38 cellular contexts compared by ENCODE assay signal in the genomic region with DNA sequence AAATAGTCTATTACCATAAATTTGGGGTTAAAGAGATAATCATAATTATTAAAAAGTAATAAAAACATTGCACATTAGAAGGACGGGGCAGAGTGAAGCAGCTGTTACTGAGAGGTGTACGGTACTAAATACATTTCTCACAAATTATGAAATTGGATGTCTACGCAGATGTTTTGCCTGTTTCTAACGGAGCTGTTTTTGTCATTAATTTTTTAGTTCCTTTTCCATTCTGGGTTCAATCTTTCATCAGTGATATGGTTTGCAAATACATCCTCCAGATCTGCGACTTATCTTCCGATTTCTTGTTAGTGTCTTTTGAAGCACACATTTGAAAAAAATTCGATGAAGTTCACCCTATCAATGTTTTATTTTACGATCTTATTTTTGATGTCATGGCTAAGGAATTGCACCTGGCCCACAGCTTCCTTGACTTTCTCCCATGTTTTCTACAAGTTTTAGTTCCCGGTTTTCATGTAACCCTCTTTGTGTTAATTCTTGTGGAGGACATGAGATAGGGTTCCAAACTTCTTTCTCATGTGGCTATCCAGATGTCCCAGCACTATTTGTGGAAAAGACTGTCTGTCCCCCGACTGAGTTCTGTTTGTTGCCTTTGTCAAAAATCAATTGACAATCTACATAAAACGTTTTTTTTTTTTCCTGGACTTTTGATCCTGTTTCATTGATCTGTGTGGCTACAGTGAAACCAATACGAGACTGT. TPM values are rescaled to one million over a fixed set of nuclear protein-coding genes. Genes with fewer than 3 reads are reported as not detected.
"Had no signal": no experiment of that assay in that cellular context is flagged by ENCODE, and none has a peak within 500 bp of the region (broad histone marks: within the 10 kb centered on the region; RNA-seq: fewer than 3 reads in every experiment).

No MANE protein-coding gene starts in this region.

- H3K36me3 Mint-ChIP-seq: activated CD4-positive, alpha-beta memory T cell treated with anti-CD3 and anti-CD28 coated beads for 36 hours; activated naive CD8-positive, alpha-beta T cell treated with anti-CD3 and anti-CD28 coated beads for 36 hours had no signal

- H3K9me3 Mint-ChIP-seq: activated B cell treated with CpG ODN at 0.5 μM for 24 hours; activated CD4-positive, alpha-beta memory T cell treated with anti-CD3 and anti-CD28 coated beads for 36 hours; activated naive CD4-positive, alpha-beta T cell treated with anti-CD3 and anti-CD28 coated beads for 36 hours; activated naive CD8-positive, alpha-beta T cell treated with anti-CD3 and anti-CD28 coated beads for 36 hours; activated T-cell treated with anti-CD3 and anti-CD28 coated beads, Interleukin-2, amount 50 U/mL, for 4 hours; activated T-helper 1 cell treated with anti-CD3 and anti-CD28 coated beads, Interleukin-12 subunit alpha, Interleukin-12 subunit beta, Interleukin-2, Interleukin-4 antibody, amounts not matched to agents 30 ng/mL and 10 ng/mL and 1 ng/mL, durations not matched to agents 14 hours and 24 hours and 36 hours had no signal

- H3K27me3 ChIP-seq: Peyer's patch had no signal

- H3K27ac ChIP-seq: brain microvascular endothelial cell, Peyer's patch, VCaP had no signal

- H3K4me1 Mint-ChIP-seq: activated B cell treated with CpG ODN at 0.5 μM for 24 hours; activated naive CD8-positive, alpha-beta T cell treated with anti-CD3 and anti-CD28 coated beads for 36 hours had no signal

- H3K4me3 ChIP-seq: MG63, Peyer's patch had no signal

- H3K27ac Mint-ChIP-seq: activated B cell treated with CpG ODN at 0.5 μM for 24 hours; activated CD4-positive, alpha-beta memory T cell treated with anti-CD3 and anti-CD28 coated beads for 36 hours; activated naive CD4-positive, alpha-beta T cell treated with anti-CD3 and anti-CD28 coated beads for 36 hours; activated naive CD8-positive, alpha-beta T cell treated with anti-CD3 and anti-CD28 coated beads for 36 hours; activated T-helper 1 cell treated with anti-CD3 and anti-CD28 coated beads, Interleukin-12 subunit alpha, Interleukin-12 subunit beta, Interleukin-2, Interleukin-4 antibody, amounts not matched to agents 30 ng/mL and 10 ng/mL and 1 ng/mL, durations not matched to agents 14 hours and 24 hours and 36 hours had no signal

- H3K4me3 Mint-ChIP-seq: activated B cell treated with CpG ODN at 0.5 μM for 24 hours; activated CD4-positive, alpha-beta memory T cell treated with anti-CD3 and anti-CD28 coated beads for 36 hours; activated naive CD4-positive, alpha-beta T cell treated with anti-CD3 and anti-CD28 coated beads for 36 hours; activated naive CD8-positive, alpha-beta T cell treated with anti-CD3 and anti-CD28 coated beads for 36 hours; activated T-cell treated with anti-CD3 and anti-CD28 coated beads, Interleukin-2, amount 50 U/mL, for 4 hours; activated T-helper 1 cell treated with anti-CD3 and anti-CD28 coated beads, Interleukin-12 subunit alpha, Interleukin-12 subunit beta, Interleukin-2, Interleukin-4 antibody, amounts not matched to agents 30 ng/mL and 10 ng/mL and 1 ng/mL, durations not matched to agents 14 hours and 24 hours and 36 hours had no signal

- DNase-seq: activated B cell treated with CpG ODN at 0.5 μM for 24 hours; activated CD4-positive, alpha-beta memory T cell treated with anti-CD3 and anti-CD28 coated beads for 36 hours; activated CD4-positive, alpha-beta T cell treated with anti-CD3 and anti-CD28 coated beads for 4 hours; activated CD4-positive, alpha-beta T cell treated with anti-CD3 and anti-CD28 coated beads, Interleukin-2, amount 50 U/mL, for 1 hour; activated CD4-positive, CD25-positive, alpha-beta regulatory T cell treated with anti-CD3 and anti-CD28 coated beads, Interleukin-2, amount 50 U/mL, for 72 hours; activated CD8-positive, alpha-beta memory T cell treated with anti-CD3 and anti-CD28 coated beads, Interleukin-2, amount 50 U/mL, for 4 hours; activated gamma-delta T cell treated with Interleukin-2 at 50 U/mL for 16 hours; activated naive CD4-positive, alpha-beta T cell treated with anti-CD3 and anti-CD28 coated beads for 36 hours; activated naive CD8-positive, alpha-beta T cell treated with anti-CD3 and anti-CD28 coated beads for 36 hours; activated T-cell treated with anti-CD3 and anti-CD28 coated beads for 4 hours; activated T-cell treated with anti-CD3 and anti-CD28 coated beads, Interleukin-2, amount 50 U/mL, for 4 hours; amniotic stem cell; brain microvascular endothelial cell; IMR-90; Kasumi-1; KBM-7; MG63; NCI-H1092; NCI-H1436 treated with DMSO at 0.1 percent for 48 hours; NCI-H1694 treated with DMSO at 0.1 percent for 48 hours; NCI-H2029; NCI-H2171; NCI-H510A; NCI-H526; NCI-H748 treated with DMSO at 0.1 percent for 48 hours; NK-92 treated with Interleukin-12 subunit alpha and Interleukin-12 subunit beta, amount 100 ng/mL, for 24 hours; PC-3; RPMI8226; SIG-M5; T-helper 1 cell; T-helper 2 cell; T-helper 9 cell had no signal

- H3K9me3 ChIP-seq: MG63, Peyer's patch had no signal

- H3K4me1 ChIP-seq: Peyer's patch had no signal

- ATAC-seq: activated T-cell treated with anti-CD3 and anti-CD28 coated beads, Interleukin-2, amount 50 U/mL, for 4 hours; PC-3; SK-N-SH treated with all-trans-retinoic acid at 6 μM for 48 hours had no signal

- H3K36me3 ChIP-seq: brain microvascular endothelial cell, MG63, Peyer's patch had no signal

RNA-seq across cellular contexts. Expression of a gene that starts 21.3 kb away (rescaled TPM):
- total RNA-seq: activated B cell treated with CpG ODN at 0.5 μM for 24 hours; activated CD4-positive, alpha-beta memory T cell treated with anti-CD3 and anti-CD28 coated beads for 36 hours; activated naive CD4-positive, alpha-beta T cell treated with anti-CD3 and anti-CD28 coated beads for 36 hours; activated naive CD8-positive, alpha-beta T cell treated with anti-CD3 and anti-CD28 coated beads for 36 hours; activated T-cell treated with anti-CD3 and anti-CD28 coated beads, Interleukin-2, amount 50 U/mL, for 4 hours; activated T-helper 1 cell treated with anti-CD3 and anti-CD28 coated beads, Interleukin-12 subunit alpha, Interleukin-12 subunit beta, Interleukin-2, Interleukin-4 antibody, amounts not matched to agents 30 ng/mL and 10 ng/mL and 1 ng/mL, durations not matched to agents 14 hours and 24 hours and 36 hours; aorta; IMR-90; PC-3; Peyer's patch; SK-MEL-5 had no signal
- polyA plus RNA-seq: aorta, IMR-90 had no signal

RNA-seq across cellular contexts. Expression of a gene that starts 46.1 kb away (rescaled TPM):
- total RNA-seq: activated B cell treated with CpG ODN at 0.5 μM for 24 hours; activated CD4-positive, alpha-beta memory T cell treated with anti-CD3 and anti-CD28 coated beads for 36 hours; activated naive CD4-positive, alpha-beta T cell treated with anti-CD3 and anti-CD28 coated beads for 36 hours; activated naive CD8-positive, alpha-beta T cell treated with anti-CD3 and anti-CD28 coated beads for 36 hours; activated T-cell treated with anti-CD3 and anti-CD28 coated beads, Interleukin-2, amount 50 U/mL, for 4 hours; activated T-helper 1 cell treated with anti-CD3 and anti-CD28 coated beads, Interleukin-12 subunit alpha, Interleukin-12 subunit beta, Interleukin-2, Interleukin-4 antibody, amounts not matched to agents 30 ng/mL and 10 ng/mL and 1 ng/mL, durations not matched to agents 14 hours and 24 hours and 36 hours; aorta; IMR-90; PC-3; Peyer's patch; SK-MEL-5 had no signal
- polyA plus RNA-seq: aorta, IMR-90 had no signal

RNA-seq across cellular contexts. Expression of a gene that starts 53.8 kb away (rescaled TPM):
- total RNA-seq: activated B cell treated with CpG ODN at 0.5 μM for 24 hours; activated CD4-positive, alpha-beta memory T cell treated with anti-CD3 and anti-CD28 coated beads for 36 hours; activated naive CD4-positive, alpha-beta T cell treated with anti-CD3 and anti-CD28 coated beads for 36 hours; activated naive CD8-positive, alpha-beta T cell treated with anti-CD3 and anti-CD28 coated beads for 36 hours; activated T-cell treated with anti-CD3 and anti-CD28 coated beads, Interleukin-2, amount 50 U/mL, for 4 hours; activated T-helper 1 cell treated with anti-CD3 and anti-CD28 coated beads, Interleukin-12 subunit alpha, Interleukin-12 subunit beta, Interleukin-2, Interleukin-4 antibody, amounts not matched to agents 30 ng/mL and 10 ng/mL and 1 ng/mL, durations not matched to agents 14 hours and 24 hours and 36 hours; aorta; IMR-90; PC-3; Peyer's patch; SK-MEL-5 had no signal
- polyA plus RNA-seq: aorta, IMR-90 had no signal
